Comparison of ENCODE assay signal across 1 cellular context in genomic region chr19:42268704-42269517, GRCh38.
TF ChIP-seq lines count a peak whose summit lies in the region.

CIC (plus strand) TSS chr19:42269252; CDS start chr19:42271784, 2,532 bp downstream.

TF ChIP-seq in HepG2, 621 proteins besides CTCF, POLR2A, EP300 and RAD21 (continued from another document and continues in another):
- TF ChIP-seq, protein P1, sequence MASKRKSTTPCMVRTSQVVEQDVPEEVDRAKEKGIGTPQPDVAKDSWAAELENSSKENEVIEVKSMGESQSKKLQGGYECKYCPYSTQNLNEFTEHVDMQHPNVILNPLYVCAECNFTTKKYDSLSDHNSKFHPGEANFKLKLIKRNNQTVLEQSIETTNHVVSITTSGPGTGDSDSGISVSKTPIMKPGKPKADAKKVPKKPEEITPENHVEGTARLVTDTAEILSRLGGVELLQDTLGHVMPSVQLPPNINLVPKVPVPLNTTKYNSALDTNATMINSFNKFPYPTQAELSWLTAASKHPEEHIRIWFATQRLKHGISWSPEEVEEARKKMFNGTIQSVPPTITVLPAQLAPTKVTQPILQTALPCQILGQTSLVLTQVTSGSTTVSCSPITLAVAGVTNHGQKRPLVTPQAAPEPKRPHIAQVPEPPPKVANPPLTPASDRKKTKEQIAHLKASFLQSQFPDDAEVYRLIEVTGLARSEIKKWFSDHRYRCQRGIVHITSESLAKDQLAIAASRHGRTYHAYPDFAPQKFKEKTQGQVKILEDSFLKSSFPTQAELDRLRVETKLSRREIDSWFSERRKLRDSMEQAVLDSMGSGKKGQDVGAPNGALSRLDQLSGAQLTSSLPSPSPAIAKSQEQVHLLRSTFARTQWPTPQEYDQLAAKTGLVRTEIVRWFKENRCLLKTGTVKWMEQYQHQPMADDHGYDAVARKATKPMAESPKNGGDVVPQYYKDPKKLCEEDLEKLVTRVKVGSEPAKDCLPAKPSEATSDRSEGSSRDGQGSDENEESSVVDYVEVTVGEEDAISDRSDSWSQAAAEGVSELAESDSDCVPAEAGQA (IDR thresholded peaks at IDR 0.05; ENCODE audit: low read depth): peak; percentile 63; the same call in 1 of the 2 replicates
- TF ChIP-seq, protein P1 (CRISPR knock-in tag; IDR thresholded peaks at IDR 0.05; ENCODE audit: borderline replicate concordance): no peak
- TF ChIP-seq ZNF607 (CRISPR knock-in tag; IDR thresholded peaks at IDR 0.05; ENCODE audit: borderline replicate concordance): no peak
- TF ChIP-seq MAZ (IDR thresholded peaks at IDR 0.05; ENCODE audit: borderline replicate concordance, low read depth, low read length): no peak; the same call in 1 of the 2 replicates
- 0 out of 2 replicates have a peak, but pooled peaks have one; percentile 74 for TF ChIP-seq MAZ (CRISPR knock-in tag; IDR thresholded peaks at IDR 0.05; ENCODE audit: low read depth)
- peak; percentile 70; the same call in 1 of the 2 replicates for TF ChIP-seq NR2C2 (CRISPR knock-in tag; IDR thresholded peaks at IDR 0.05; ENCODE audit: borderline replicate concordance)
- 0 out of 2 replicates have a peak, but pooled peaks have one; percentile 21 for TF ChIP-seq KLF9 (CRISPR knock-in tag; IDR thresholded peaks at IDR 0.05; ENCODE audit: low read depth)
- TF ChIP-seq RXRA (CRISPR knock-in tag; IDR thresholded peaks at IDR 0.05): no peak
- no peak for TF ChIP-seq ZNF780A (CRISPR knock-in tag; IDR thresholded peaks at IDR 0.05)
- TF ChIP-seq PCBP1 (IDR thresholded peaks at IDR 0.05; ENCODE audit: borderline replicate concordance, low read depth, low read length): peak; percentile 86; the same call in 1 of the 2 replicates
- TF ChIP-seq ZFP1 (CRISPR knock-in tag; IDR thresholded peaks at IDR 0.05): no peak
- TF ChIP-seq BCL6 (CRISPR knock-in tag; IDR thresholded peaks at IDR 0.05): no peak
- TF ChIP-seq ZNF10 (CRISPR knock-in tag; IDR thresholded peaks at IDR 0.05; ENCODE audit: borderline replicate concordance, low read depth): no peak
- 0 out of 2 replicates have a peak, but pooled peaks have one; percentile 14 for TF ChIP-seq REPIN1 (CRISPR knock-in tag; IDR thresholded peaks at IDR 0.05; ENCODE audit: borderline replicate concordance, low read depth)
- TF ChIP-seq, protein P2, sequence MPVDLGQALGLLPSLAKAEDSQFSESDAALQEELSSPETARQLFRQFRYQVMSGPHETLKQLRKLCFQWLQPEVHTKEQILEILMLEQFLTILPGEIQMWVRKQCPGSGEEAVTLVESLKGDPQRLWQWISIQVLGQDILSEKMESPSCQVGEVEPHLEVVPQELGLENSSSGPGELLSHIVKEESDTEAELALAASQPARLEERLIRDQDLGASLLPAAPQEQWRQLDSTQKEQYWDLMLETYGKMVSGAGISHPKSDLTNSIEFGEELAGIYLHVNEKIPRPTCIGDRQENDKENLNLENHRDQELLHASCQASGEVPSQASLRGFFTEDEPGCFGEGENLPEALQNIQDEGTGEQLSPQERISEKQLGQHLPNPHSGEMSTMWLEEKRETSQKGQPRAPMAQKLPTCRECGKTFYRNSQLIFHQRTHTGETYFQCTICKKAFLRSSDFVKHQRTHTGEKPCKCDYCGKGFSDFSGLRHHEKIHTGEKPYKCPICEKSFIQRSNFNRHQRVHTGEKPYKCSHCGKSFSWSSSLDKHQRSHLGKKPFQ (CRISPR knock-in tag; IDR thresholded peaks at IDR 0.05; ENCODE audit: insufficient replicate concordance): no peak
- TF ChIP-seq ZNF343 (CRISPR knock-in tag; IDR thresholded peaks at IDR 0.05): peak; percentile 91
- no peak for TF ChIP-seq ZUFSP (CRISPR knock-in tag; IDR thresholded peaks at IDR 0.05; ENCODE audit: borderline replicate concordance)
- peak; percentile 97 for TF ChIP-seq SP2 (CRISPR knock-in tag; IDR thresholded peaks at IDR 0.05)
- TF ChIP-seq ZNF543 (CRISPR knock-in tag; IDR thresholded peaks at IDR 0.05): no peak
- TF ChIP-seq CHD2 (IDR thresholded peaks at IDR 0.05; ENCODE audit: low read depth, low read length): peak; percentile 76
- no peak for TF ChIP-seq ZNF800 (CRISPR knock-in tag; IDR thresholded peaks at IDR 0.05)
- TF ChIP-seq ZNF317 (CRISPR knock-in tag; IDR thresholded peaks at IDR 0.05): no peak
- 0 out of 2 replicates have a peak, but pooled peaks have one; percentile 17 for TF ChIP-seq SNAPC2 (CRISPR knock-in tag; IDR thresholded peaks at IDR 0.05)
- no peak for TF ChIP-seq ZZZ3 (CRISPR knock-in tag; IDR thresholded peaks at IDR 0.05; ENCODE audit: borderline replicate concordance)
- peak; percentile 33; the same call in 1 of the 2 replicates for TF ChIP-seq FOXK1 (CRISPR knock-in tag; IDR thresholded peaks at IDR 0.05; ENCODE audit: borderline replicate concordance, low read depth)
- TF ChIP-seq ZSCAN31 (CRISPR knock-in tag; IDR thresholded peaks at IDR 0.05; ENCODE audit: low read depth): 0 out of 2 replicates have a peak, but pooled peaks have one; percentile 6
- peak; percentile 26 for TF ChIP-seq SRSF1 (optimal IDR thresholded peaks at IDR 0.05; ENCODE audit: low read depth, low read length)
- TF ChIP-seq PHF5A (CRISPR knock-in tag; IDR thresholded peaks at IDR 0.05; ENCODE audit: low read depth, unreplicated experiment): no peak
- TF ChIP-seq, protein P3, sequence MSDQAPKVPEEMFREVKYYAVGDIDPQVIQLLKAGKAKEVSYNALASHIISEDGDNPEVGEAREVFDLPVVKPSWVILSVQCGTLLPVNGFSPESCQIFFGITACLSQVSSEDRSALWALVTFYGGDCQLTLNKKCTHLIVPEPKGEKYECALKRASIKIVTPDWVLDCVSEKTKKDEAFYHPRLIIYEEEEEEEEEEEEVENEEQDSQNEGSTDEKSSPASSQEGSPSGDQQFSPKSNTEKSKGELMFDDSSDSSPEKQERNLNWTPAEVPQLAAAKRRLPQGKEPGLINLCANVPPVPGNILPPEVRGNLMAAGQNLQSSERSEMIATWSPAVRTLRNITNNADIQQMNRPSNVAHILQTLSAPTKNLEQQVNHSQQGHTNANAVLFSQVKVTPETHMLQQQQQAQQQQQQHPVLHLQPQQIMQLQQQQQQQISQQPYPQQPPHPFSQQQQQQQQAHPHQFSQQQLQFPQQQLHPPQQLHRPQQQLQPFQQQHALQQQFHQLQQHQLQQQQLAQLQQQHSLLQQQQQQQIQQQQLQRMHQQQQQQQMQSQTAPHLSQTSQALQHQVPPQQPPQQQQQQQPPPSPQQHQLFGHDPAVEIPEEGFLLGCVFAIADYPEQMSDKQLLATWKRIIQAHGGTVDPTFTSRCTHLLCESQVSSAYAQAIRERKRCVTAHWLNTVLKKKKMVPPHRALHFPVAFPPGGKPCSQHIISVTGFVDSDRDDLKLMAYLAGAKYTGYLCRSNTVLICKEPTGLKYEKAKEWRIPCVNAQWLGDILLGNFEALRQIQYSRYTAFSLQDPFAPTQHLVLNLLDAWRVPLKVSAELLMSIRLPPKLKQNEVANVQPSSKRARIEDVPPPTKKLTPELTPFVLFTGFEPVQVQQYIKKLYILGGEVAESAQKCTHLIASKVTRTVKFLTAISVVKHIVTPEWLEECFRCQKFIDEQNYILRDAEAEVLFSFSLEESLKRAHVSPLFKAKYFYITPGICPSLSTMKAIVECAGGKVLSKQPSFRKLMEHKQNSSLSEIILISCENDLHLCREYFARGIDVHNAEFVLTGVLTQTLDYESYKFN (CRISPR knock-in tag; conservative IDR thresholded peaks at IDR 0.05): no peak
- TF ChIP-seq ZNF790 (CRISPR knock-in tag; IDR thresholded peaks at IDR 0.05; ENCODE audit: borderline replicate concordance): no peak
- no peak for TF ChIP-seq TCF7 (IDR thresholded peaks at IDR 0.05; ENCODE audit: low read depth)
- TF ChIP-seq IRF9 (CRISPR knock-in tag; IDR thresholded peaks at IDR 0.05; ENCODE audit: borderline replicate concordance): no peak
- peak; percentile 55; the same call in 1 of the 2 replicates for TF ChIP-seq THAP9 (CRISPR knock-in tag; IDR thresholded peaks at IDR 0.05; ENCODE audit: borderline replicate concordance)
- TF ChIP-seq, protein P4, sequence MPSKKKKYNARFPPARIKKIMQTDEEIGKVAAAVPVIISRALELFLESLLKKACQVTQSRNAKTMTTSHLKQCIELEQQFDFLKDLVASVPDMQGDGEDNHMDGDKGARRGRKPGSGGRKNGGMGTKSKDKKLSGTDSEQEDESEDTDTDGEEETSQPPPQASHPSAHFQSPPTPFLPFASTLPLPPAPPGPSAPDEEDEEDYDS (CRISPR knock-in tag; IDR thresholded peaks at IDR 0.05): peak; percentile 4; the same call in 1 of the 2 replicates
- no peak for TF ChIP-seq NBN (conservative IDR thresholded peaks at IDR 0.05)
- TF ChIP-seq SUZ12 (IDR thresholded peaks at IDR 0.05; ENCODE audit: low read depth, low read length): peak; percentile 90
- TF ChIP-seq YY1 (IDR thresholded peaks at IDR 0.05; ENCODE audit: insufficient read depth, insufficient replicate concordance, low read depth, low read length): peak; percentile 88
- peak; percentile 77 for TF ChIP-seq RFX5 (IDR thresholded peaks at IDR 0.05; ENCODE audit: low read depth, low read length)
- TF ChIP-seq MTF2 (CRISPR knock-in tag; IDR thresholded peaks at IDR 0.05; ENCODE audit: borderline replicate concordance): no peak
- no peak for TF ChIP-seq SALL2 (CRISPR knock-in tag; IDR thresholded peaks at IDR 0.05)
- TF ChIP-seq PBX3 (CRISPR knock-in tag; IDR thresholded peaks at IDR 0.05; ENCODE audit: borderline replicate concordance): peak; percentile 96
